12 cellular contexts compared by ENCODE assay signal in the genomic region with DNA sequence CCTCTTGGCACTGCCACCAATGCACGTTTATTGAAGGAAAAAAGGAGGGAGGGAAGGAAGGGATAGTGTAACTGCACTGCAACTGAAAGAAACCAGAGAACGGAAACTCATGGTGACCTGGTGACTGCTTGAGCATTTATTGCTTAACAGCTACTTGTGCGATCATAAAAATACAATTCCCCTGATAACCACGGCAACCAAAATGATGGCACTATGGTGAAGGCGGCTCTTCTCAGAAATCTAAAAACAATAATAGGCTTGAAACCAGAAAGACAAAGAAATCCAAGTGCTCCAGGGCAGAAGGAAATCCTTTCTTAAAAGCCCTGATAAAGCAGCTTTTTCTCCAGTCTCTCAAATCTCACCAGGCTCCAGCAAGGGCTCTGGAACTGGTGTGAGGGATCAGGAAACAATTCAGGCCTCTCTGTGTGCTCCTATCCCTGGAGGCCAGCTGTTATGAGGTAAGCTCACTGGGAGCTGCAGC. TPM values are rescaled to one million over a fixed set of nuclear protein-coding genes. Genes with fewer than 3 reads are reported as not detected.
A peak's percentile ranks its signal among the peaks of the same experiment; 100 is the strongest.
DNase-seq lines count a peak whose midpoint lies in the region; ATAC-seq and TF ChIP-seq lines count a peak whose summit lies in the region.
"Had no signal": no experiment of that assay in that cellular context is flagged by ENCODE, and none has a peak within 500 bp of the region (broad histone marks: within the 10 kb centered on the region; RNA-seq: fewer than 3 reads in every experiment).

No MANE protein-coding gene starts in this region.

- DNase-seq in ELF-1 (ENCODE audit: low read depth, low spot score) (peak; percentile 71), NCI-H82 treated with DMSO at 0.1 percent for 48 hours (lab: John Stamatoyannopoulos, UW; ENCODE audit: unreplicated experiment) (peak; percentile 63), fibroblast of gingiva (ENCODE audit: low read depth) (peak; percentile 64), psoas muscle (no peak)
- no peak for DNase-seq in stimulated activated CD4-positive, alpha-beta T cell treated with anti-CD3 and anti-CD28 coated beads, Interleukin-1b, Interleukin-23, amount 100 ng/mL, for 48 hours
- no peak for DNase-seq in activated naive CD8-positive, alpha-beta T cell treated with anti-CD3 and anti-CD28 coated beads for 36 hours
- DNase-seq: activated naive CD4-positive, alpha-beta T cell treated with anti-CD3 and anti-CD28 coated beads, Interleukin-2, amount 50 U/mL, for 16 hours; NCI-H2029 had no signal

- ATAC-seq in psoas muscle, result peak; percentile 6 to 28 (median 18)
- ATAC-seq in GM21576 (IDR thresholded peaks at IDR 0.05; ENCODE audit: unreplicated experiment), result no peak
- no peak for ATAC-seq in HG03175 (IDR thresholded peaks at IDR 0.05; ENCODE audit: unreplicated experiment)

- H3K9me3 Mint-ChIP-seq in activated naive CD8-positive, alpha-beta T cell treated with anti-CD3 and anti-CD28 coated beads for 36 hours, result no peaks in the 10 kb centered on the region
- H3K9me3 Mint-ChIP-seq: T-helper 2 cell treated with Interferon-gamma antibody and Interleukin-4, amounts not matched to agents 5 μg/mL and 100 μg/mL, for 36 hours had no signal

- peaks cover 40% of the 10 kb centered on the region for H3K4me1 ChIP-seq in psoas muscle

- H3K4me1 Mint-ChIP-seq in activated naive CD8-positive, alpha-beta T cell treated with anti-CD3 and anti-CD28 coated beads for 36 hours, result peaks cover 18% of the 10 kb centered on the region

- no peaks in the 10 kb centered on the region for H3K27me3 Mint-ChIP-seq in activated naive CD8-positive, alpha-beta T cell treated with anti-CD3 and anti-CD28 coated beads for 36 hours

- H3K27ac Mint-ChIP-seq in activated naive CD8-positive, alpha-beta T cell treated with anti-CD3 and anti-CD28 coated beads for 36 hours, result no peak overlapping the region
- H3K27ac Mint-ChIP-seq: T-helper 2 cell treated with Interferon-gamma antibody and Interleukin-4, amounts not matched to agents 5 μg/mL and 100 μg/mL, for 36 hours had no signal

- peak overlapping the region; percentile 90 for H3K4me3 ChIP-seq in psoas muscle

- H3K9me3 ChIP-seq in psoas muscle, result no peaks in the 10 kb centered on the region
- H3K9me3 ChIP-seq: right atrium auricular region had no signal

- H3K27me3 ChIP-seq in psoas muscle (ENCODE audit: insufficient read depth in 3 of 3, low read length in 2 of 3), result no peaks in the 10 kb centered on the region
- H3K27me3 ChIP-seq: right atrium auricular region had no signal

- TF ChIP-seq CTCF in psoas muscle (IDR thresholded peaks at IDR 0.05), result no peak

- peak overlapping the region; percentile 98 for H3K27ac ChIP-seq in psoas muscle

- no peaks in the 10 kb centered on the region for H3K36me3 ChIP-seq in psoas muscle (ENCODE audit: insufficient read depth in 1 of 2, low read depth in 1 of 2)
- H3K36me3 ChIP-seq: right atrium auricular region had no signal

- peaks cover 21% of the 10 kb centered on the region for H3K36me3 Mint-ChIP-seq in activated naive CD8-positive, alpha-beta T cell treated with anti-CD3 and anti-CD28 coated beads for 36 hours

- intact Hi-C loops in psoas muscle (cut with DNase I), result loop anchor here (10.0 kb wide), 2 partner anchors 89 to 149 kb away; a partner anchor contains a TSS

- no peak overlapping the region for H3K4me3 Mint-ChIP-seq in activated naive CD8-positive, alpha-beta T cell treated with anti-CD3 and anti-CD28 coated beads for 36 hours
- H3K4me3 Mint-ChIP-seq: T-helper 2 cell treated with Interferon-gamma antibody and Interleukin-4, amounts not matched to agents 5 μg/mL and 100 μg/mL, for 36 hours had no signal

- 17 to 29% (median 24%) methylated on average over 5 of the region's 5 CpGs for WGBS in psoas muscle, 3 donors

RNA-seq across cellular contexts. Expression of a gene that starts 1.9 kb away (rescaled TPM):
- total RNA-seq in psoas muscle, result 10 to 100 TPM; 31.3 to 90.4 (median 43.0) TPM
- polyA plus RNA-seq in psoas muscle, result 10 to 100 TPM; 12.1 to 32.5 (median 27.3) TPM
- 1 to 10 TPM; 1.9 TPM for total RNA-seq in activated naive CD8-positive, alpha-beta T cell treated with anti-CD3 and anti-CD28 coated beads for 36 hours

RNA-seq across cellular contexts. Expression of a gene that starts 18.1 kb away (rescaled TPM):
- total RNA-seq in psoas muscle, result 100 to 1,000 TPM in 2 of 4 donors, 10 to 100 TPM in 2; 65.2 to 104 (median 98.9) TPM
- polyA plus RNA-seq in psoas muscle, result 100 to 1,000 TPM; 144 to 280 (median 234) TPM
- total RNA-seq in activated naive CD8-positive, alpha-beta T cell treated with anti-CD3 and anti-CD28 coated beads for 36 hours, result 100 to 1,000 TPM; 219 to 222 TPM

Comparison
In these comparisons a context has a peak if more than half of its experiments do, and no peak if none do; other contexts are left out.
1. DNase-seq: peak in ELF-1 (single experiment), NCI-H82 treated with DMSO at 0.1 percent for 48 hours (single experiment) and fibroblast of gingiva (single experiment); none in psoas muscle (0 of 2), stimulated activated CD4-positive, alpha-beta T cell treated with anti-CD3 and anti-CD28 coated beads, Interleukin-1b, Interleukin-23, amount 100 ng/mL, for 48 hours (single experiment) and activated naive CD8-positive, alpha-beta T cell treated with anti-CD3 and anti-CD28 coated beads for 36 hours (single experiment).
2. ATAC-seq: peak in psoas muscle (4 of 4); none in GM21576 (single experiment) and HG03175 (single experiment).
3. RNA of a gene that starts 1.9 kb away (total RNA-seq): 31.3 to 90.4 TPM in psoas muscle; 1.9 TPM in activated naive CD8-positive, alpha-beta T cell treated with anti-CD3 and anti-CD28 coated beads for 36 hours; every median in the first group is over 10 times any median in the second.